ENCODE assay signal across 23 cellular contexts in the genomic region with DNA sequence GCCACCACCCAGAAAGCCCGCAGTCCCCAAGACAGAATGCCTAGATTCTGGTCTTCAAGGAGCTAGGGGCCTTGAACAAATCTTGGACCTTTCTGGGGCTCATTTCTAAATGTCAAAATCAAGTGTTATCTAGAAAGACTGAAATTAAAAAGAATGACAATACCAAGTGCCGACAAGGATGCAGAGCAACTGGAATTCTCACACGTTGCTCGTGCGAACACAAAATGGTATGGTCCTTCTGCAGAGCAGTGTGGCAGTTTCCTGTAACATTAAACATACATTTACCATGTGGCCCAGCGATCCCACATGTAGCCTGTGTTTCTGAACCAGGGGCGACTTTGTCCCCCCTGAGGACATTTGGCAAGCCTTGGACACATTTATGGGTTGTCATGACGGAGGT.
A peak's percentile ranks its signal among the peaks of the same experiment; 100 is the strongest.
DNase-seq lines count a peak whose midpoint lies in the region; ATAC-seq and TF ChIP-seq lines count a peak whose summit lies in the region.
"Had no signal": no experiment of that assay in that cellular context is flagged by ENCODE, and none has a peak within 500 bp of the region (broad histone marks: within the 10 kb centered on the region; RNA-seq: fewer than 3 reads in every experiment).

No MANE protein-coding gene starts in this region.

- no peaks in the 10 kb centered on the region for H3K9me3 ChIP-seq in transverse colon

- TF ChIP-seq EP300 in transverse colon (IDR thresholded peaks at IDR 0.05; ENCODE audit: low read depth) = no peak

- H3K27me3 Mint-ChIP-seq in effector memory CD8-positive, alpha-beta T cell = no peaks in the 10 kb centered on the region
- peaks cover 7% of the 10 kb centered on the region for H3K27me3 Mint-ChIP-seq in nephron (ENCODE audit: low read depth)

- H3K36me3 ChIP-seq in transverse colon = no peaks in the 10 kb centered on the region
- H3K36me3 ChIP-seq: WERI-Rb-1 had no signal

- H3K27me3 ChIP-seq in transverse colon = no peaks in the 10 kb centered on the region

- peaks cover 39 to 43% of the 10 kb centered on the region in 2 donors for H3K4me1 Mint-ChIP-seq in effector memory CD8-positive, alpha-beta T cell (ENCODE audit: low read depth in 2 of 2)
- peaks cover 43% of the 10 kb centered on the region for H3K4me1 Mint-ChIP-seq in nephron

- peaks cover 0 to 20% (median 8%) of the 10 kb centered on the region in 4 donors for H3K4me1 ChIP-seq in transverse colon

- H3K9me3 Mint-ChIP-seq in effector memory CD8-positive, alpha-beta T cell = peaks cover 0 to 5% of the 10 kb centered on the region in 2 donors
- peaks cover 7% of the 10 kb centered on the region for H3K9me3 Mint-ChIP-seq in nephron

- in situ Hi-C loops in transverse colon (cut with MboI; ENCODE audit: low pct_ligation_motif_present in 1 of 4, low pct_unique_long_range_greater_than_20kb in 1 of 4, low sequenced_read_pairs in 3 of 4) = no loop called here

- WGBS in transverse colon (ENCODE audit: low coverage in 1 of 2), 2 donors = 92% methylated on average over 8 of the region's 8 CpGs; no CpG with 5 or more reads in 1 of the 2 donors

- peak overlapping the region; percentile 80 to 89 for H3K27ac Mint-ChIP-seq in effector memory CD8-positive, alpha-beta T cell
- H3K27ac Mint-ChIP-seq in nephron = peak overlapping the region; percentile 92 to 97 (median 93)
- H3K27ac Mint-ChIP-seq: endodermal cell, nephron progenitor cell had no signal

- peak overlapping the region; percentile 35 to 68 (median 56) for H3K27ac ChIP-seq in transverse colon
- H3K27ac ChIP-seq: C4-2B, HL-60, WERI-Rb-1 had no signal

- H3K4me3 ChIP-seq in transverse colon = no peak overlapping the region

- peaks cover 3% of the 10 kb centered on the region for H3K36me3 Mint-ChIP-seq in effector memory CD8-positive, alpha-beta T cell (ENCODE audit: insufficient read depth)
- no peaks in the 10 kb centered on the region for H3K36me3 Mint-ChIP-seq in nephron (ENCODE audit: low read depth)
- H3K36me3 Mint-ChIP-seq: IgD-negative memory B cell had no signal

- intact Hi-C loops in Right ventricle myocardium inferior (cut with DNase I) (no loop called here), left cardiac atrium (cut with DNase I) (loop anchor here in 1 of 2 donors (10.0 kb wide), 1 partner anchor 54 kb away; no protein-coding TSS in a partner anchor), transverse colon (cut with DNase I; ENCODE audit: low total_unique reads) (no loop called here)

- no peak overlapping the region for H3K4me3 Mint-ChIP-seq in effector memory CD8-positive, alpha-beta T cell
- H3K4me3 Mint-ChIP-seq in nephron = no peak overlapping the region
- H3K4me3 Mint-ChIP-seq: endodermal cell, nephron progenitor cell had no signal

- DNase-seq in Right ventricle myocardium inferior (ENCODE audit: missing footprints) = peak; percentile 39
- DNase-seq in left cardiac atrium = no peak
- DNase-seq in effector memory CD8-positive, alpha-beta T cell = no peak
- DNase-seq in transverse colon = no peak
- DNase-seq in NCI-H1105 (lab: John Stamatoyannopoulos, UW) = no peak
- DNase-seq: activated CD4-positive, alpha-beta T cell treated with anti-CD3 and anti-CD28 coated beads, Interleukin-2, amount 50 U/mL, for 4 hours; activated gamma-delta T cell; DMS 273 treated with DMSO at 0.1 percent for 48 hours; endodermal cell; HCEC 1CT; MM.1S; NCI-H2227 treated with DMSO at 0.1 percent for 48 hours; NCI-H82; nephron progenitor cell; T-helper 2 cell; trophoblast cell; WERI-Rb-1 had no signal

- TF ChIP-seq CTCF in nephron (IDR thresholded peaks at IDR 0.05; ENCODE audit: unreplicated experiment in 3 of 3) (no peak), transverse colon (IDR thresholded peaks at IDR 0.05) (no peak)

- ATAC-seq in Right ventricle myocardium inferior (no peak), left cardiac atrium (no peak), HG02938 (IDR thresholded peaks at IDR 0.05; ENCODE audit: unreplicated experiment) (no peak), GM18873 (IDR thresholded peaks at IDR 0.05; ENCODE audit: low FRiP score, unreplicated experiment) (no peak)
- ATAC-seq in effector memory CD8-positive, alpha-beta T cell (replicated peaks) = no peak

- no peak for TF ChIP-seq POLR2A in transverse colon (IDR thresholded peaks at IDR 0.05)
